19 cellular contexts compared by ENCODE assay signal in genomic region chr20:44437497-44437896, GRCh38.
"Had no signal": no experiment of that assay in that cellular context is flagged by ENCODE, and none has a peak within 500 bp of the region (broad histone marks: within the 10 kb centered on the region; RNA-seq: fewer than 3 reads in every experiment).

No MANE protein-coding gene starts in this region.

- H3K27ac ChIP-seq: coronary artery, dorsolateral prefrontal cortex, heart left ventricle, right atrium auricular region, tibial artery, upper lobe of right lung had no signal

- H3K4me3 Mint-ChIP-seq: naive thymus-derived CD8-positive, alpha-beta T cell; stimulated activated effector memory CD8-positive, alpha-beta T cell treated with anti-CD3 and anti-CD28 coated beads, Interleukin-12 subunit alpha, Interleukin-12 subunit beta, amount 100 ng/mL, for 72 hours; stimulated activated naive CD8-positive, alpha-beta T cell treated with anti-CD3 and anti-CD28 coated beads, Interleukin-15, Interleukin-2, amounts not matched to agents 100 ng/mL and 50 ng/mL, for 24 hours had no signal

- H3K27me3 Mint-ChIP-seq: stimulated activated naive CD8-positive, alpha-beta T cell treated with anti-CD3 and anti-CD28 coated beads, Interleukin-15, Interleukin-2, amounts not matched to agents 100 ng/mL and 50 ng/mL, for 24 hours had no signal

- H3K36me3 ChIP-seq: heart left ventricle, right atrium auricular region, tibial artery, upper lobe of right lung had no signal

- H3K27ac Mint-ChIP-seq: naive thymus-derived CD8-positive, alpha-beta T cell; stimulated activated effector memory CD8-positive, alpha-beta T cell treated with anti-CD3 and anti-CD28 coated beads, Interleukin-12 subunit alpha, Interleukin-12 subunit beta, amount 100 ng/mL, for 72 hours; stimulated activated naive CD8-positive, alpha-beta T cell treated with anti-CD3 and anti-CD28 coated beads, Interleukin-15, Interleukin-2, amounts not matched to agents 100 ng/mL and 50 ng/mL, for 24 hours had no signal

- ATAC-seq: esophagus mucosa; heart left ventricle; left colon; naive thymus-derived CD8-positive, alpha-beta T cell; stimulated activated effector memory CD8-positive, alpha-beta T cell treated with anti-CD3 and anti-CD28 coated beads, Interleukin-12 subunit alpha, Interleukin-12 subunit beta, amount 100 ng/mL, for 72 hours; upper lobe of right lung had no signal

- H3K4me1 ChIP-seq: heart left ventricle, right atrium auricular region, tibial artery, upper lobe of right lung had no signal

- H3K9me3 Mint-ChIP-seq: naive thymus-derived CD8-positive, alpha-beta T cell; stimulated activated effector memory CD8-positive, alpha-beta T cell treated with anti-CD3 and anti-CD28 coated beads, Interleukin-12 subunit alpha, Interleukin-12 subunit beta, amount 100 ng/mL, for 72 hours; stimulated activated naive CD8-positive, alpha-beta T cell treated with anti-CD3 and anti-CD28 coated beads, Interleukin-15, Interleukin-2, amounts not matched to agents 100 ng/mL and 50 ng/mL, for 24 hours had no signal

- H3K27me3 ChIP-seq: dorsolateral prefrontal cortex, heart left ventricle, right atrium auricular region, upper lobe of right lung had no signal

- H3K36me3 Mint-ChIP-seq: naive thymus-derived CD8-positive, alpha-beta T cell; stimulated activated effector memory CD8-positive, alpha-beta T cell treated with anti-CD3 and anti-CD28 coated beads, Interleukin-12 subunit alpha, Interleukin-12 subunit beta, amount 100 ng/mL, for 72 hours had no signal

- H3K9me3 ChIP-seq: heart left ventricle, right atrium auricular region, tibial artery, upper lobe of right lung had no signal

- H3K4me1 Mint-ChIP-seq: naive thymus-derived CD8-positive, alpha-beta T cell; stimulated activated effector memory CD8-positive, alpha-beta T cell treated with anti-CD3 and anti-CD28 coated beads, Interleukin-12 subunit alpha, Interleukin-12 subunit beta, amount 100 ng/mL, for 72 hours had no signal

- DNase-seq: cerebellar nuclear complex; dorsolateral prefrontal cortex; effector CD8-positive, alpha-beta T cell; heart left ventricle; hippocampal formation; left colon; mesendoderm; naive thymus-derived CD8-positive, alpha-beta T cell; small intestine; stimulated activated CD4-positive, alpha-beta T cell treated with anti-CD3 and anti-CD28 coated beads, Interleukin-12 subunit alpha, Interleukin-12 subunit beta, amount 100 ng/mL, for 4 hours; stimulated activated CD4-positive, alpha-beta T cell treated with anti-CD3 and anti-CD28 coated beads, Interleukin-2, amount 100 ng/mL, for 48 hours; stimulated activated CD8-positive, alpha-beta memory T cell treated with anti-CD3 and anti-CD28 coated beads, Interleukin-4, amount 100 ng/mL, for 48 hours; tibial artery; upper lobe of right lung had no signal

- H3K4me3 ChIP-seq: coronary artery, dorsolateral prefrontal cortex, heart left ventricle, right atrium auricular region, tibial artery, upper lobe of right lung had no signal
